31 cellular contexts compared by ENCODE assay signal in genomic region chr12:45547132-45547531, GRCh38.
"Had no signal": no experiment of that assay in that cellular context is flagged by ENCODE, and none has a peak within 500 bp of the region (broad histone marks: within the 10 kb centered on the region; RNA-seq: fewer than 3 reads in every experiment).

No MANE protein-coding gene starts in this region.

- H3K4me1 Mint-ChIP-seq: activated T-helper 17 cell treated with anti-CD3 and anti-CD28 coated beads, Interleukin-2, amount 50 U/mL, for 72 hours; central memory CD8-positive, alpha-beta T cell had no signal

- H3K36me3 ChIP-seq: brain microvascular endothelial cell, esophagus squamous epithelium, gastroesophageal sphincter, WERI-Rb-1 had no signal

- H3K36me3 Mint-ChIP-seq: activated naive CD8-positive, alpha-beta T cell had no signal

- H3K4me3 Mint-ChIP-seq: activated B cell treated with CpG ODN at 0.5 μM for 24 hours; activated CD8-positive, alpha-beta T cell treated with anti-CD3 and anti-CD28 coated beads for 36 hours; activated naive CD8-positive, alpha-beta T cell; activated T-cell treated with anti-CD3 and anti-CD28 coated beads, Interleukin-2, amount 50 U/mL, for 4 hours; activated T-helper 17 cell treated with anti-CD3 and anti-CD28 coated beads, Interleukin-2, amount 50 U/mL, for 72 hours; central memory CD8-positive, alpha-beta T cell; effector memory CD8-positive, alpha-beta T cell; T-helper 17 cell; T-helper 2 cell treated with Interferon-gamma antibody and Interleukin-4, amounts not matched to agents 5 μg/mL and 100 μg/mL, for 36 hours had no signal

- H3K27ac Mint-ChIP-seq: activated B cell treated with CpG ODN at 0.5 μM for 24 hours; activated CD8-positive, alpha-beta T cell treated with anti-CD3 and anti-CD28 coated beads for 36 hours; activated naive CD8-positive, alpha-beta T cell; activated T-helper 17 cell treated with anti-CD3 and anti-CD28 coated beads, Interleukin-2, amount 50 U/mL, for 72 hours; effector memory CD8-positive, alpha-beta T cell; T-helper 17 cell; T-helper 2 cell treated with Interferon-gamma antibody and Interleukin-4, amounts not matched to agents 5 μg/mL and 100 μg/mL, for 36 hours had no signal

- H3K9me3 ChIP-seq: esophagus squamous epithelium, gastroesophageal sphincter had no signal

- H3K27me3 Mint-ChIP-seq: activated B cell treated with CpG ODN at 0.5 μM for 24 hours; activated T-helper 17 cell treated with anti-CD3 and anti-CD28 coated beads, Interleukin-2, amount 50 U/mL, for 72 hours; central memory CD8-positive, alpha-beta T cell had no signal

- FAIRE-seq: astrocyte, endometrium, endothelial cell of umbilical vein had no signal

- H3K9me3 Mint-ChIP-seq: activated B cell treated with CpG ODN at 0.5 μM for 24 hours; activated CD8-positive, alpha-beta T cell treated with anti-CD3 and anti-CD28 coated beads for 36 hours; activated T-cell treated with anti-CD3 and anti-CD28 coated beads, Interleukin-2, amount 50 U/mL, for 4 hours; activated T-helper 17 cell treated with anti-CD3 and anti-CD28 coated beads, Interleukin-2, amount 50 U/mL, for 72 hours; central memory CD8-positive, alpha-beta T cell; effector memory CD8-positive, alpha-beta T cell; T-helper 2 cell treated with Interferon-gamma antibody and Interleukin-4, amounts not matched to agents 5 μg/mL and 100 μg/mL, for 36 hours had no signal

- H3K4me3 ChIP-seq: esophagus squamous epithelium, gastroesophageal sphincter had no signal

- DNase-seq: activated B cell treated with CpG ODN at 0.5 μM for 24 hours; activated CD4-positive, alpha-beta T cell treated with anti-CD3 and anti-CD28 coated beads for 48 hours; activated CD4-positive, alpha-beta T cell treated with anti-CD3 and anti-CD28 coated beads, Interleukin-2, amount 50 U/mL, for 1 hour; activated CD4-positive, alpha-beta T cell treated with anti-CD3 and anti-CD28 coated beads, Interleukin-2, amount 50 U/mL, for 48 hours; activated CD8-positive, alpha-beta memory T cell treated with anti-CD3 and anti-CD28 coated beads for 24 hours; activated CD8-positive, alpha-beta T cell treated with anti-CD3 and anti-CD28 coated beads for 36 hours; activated effector memory CD4-positive, alpha-beta T cell treated with Interleukin-2 at 50 U/mL for 16 hours; activated gamma-delta T cell treated with Interleukin-2 at 50 U/mL for 16 hours; activated naive CD4-positive, alpha-beta T cell treated with anti-CD3 and anti-CD28 coated beads, Interleukin-2, amount 50 U/mL, for 16 hours; activated naive CD4-positive, alpha-beta T cell treated with Interleukin-2 at 50 U/mL for 16 hours; activated T-cell treated with anti-CD3 and anti-CD28 coated beads, Interleukin-2, amount 50 U/mL, for 4 hours; amniotic stem cell; anterior cingulate cortex; cortex of kidney; effector CD4-positive, alpha-beta T cell; effector memory CD8-positive, alpha-beta T cell; esophagus squamous epithelium; foreskin melanocyte; T-helper 17 cell; T1000; WERI-Rb-1 had no signal

- H3K27ac ChIP-seq: brain microvascular endothelial cell, epithelial cell of prostate, esophagus squamous epithelium, gastroesophageal sphincter, WERI-Rb-1 had no signal

- H3K27me3 ChIP-seq: brain microvascular endothelial cell, esophagus squamous epithelium, gastroesophageal sphincter had no signal
